8 cellular contexts compared by ENCODE assay signal in genomic region chr3:197298858-197299854, GRCh38. TPM values are rescaled to one million over a fixed set of nuclear protein-coding genes. Genes with fewer than 3 reads are reported as not detected.
DNase-seq lines count a peak whose midpoint lies in the region; ATAC-seq, FAIRE-seq and TF ChIP-seq lines count a peak whose summit lies in the region.

No MANE protein-coding gene starts in this region.

- peak; percentile 57 for ATAC-seq in left lobe of liver

- FAIRE-seq in D721Med (lab: Jason Lieb, UNC) = no peak

- no peak for TF ChIP-seq CTCF in D721Med (IDR thresholded peaks at IDR 0.05; ENCODE audit: insufficient read depth, missing control alignments)

- H3K36me3 Mint-ChIP-seq in T-helper 1 cell treated with Interleukin-12 subunit alpha and Interleukin-12 subunit beta and Interleukin-4 antibody, amounts not matched to agents 30 μg/mL and 1 μg/mL, for 36 hours (ENCODE audit: low read depth) = peaks cover 10% of the 10 kb centered on the region

- DNase-seq in NCI-H2227 (lab: John Stamatoyannopoulos, UW; ENCODE audit: unreplicated experiment) (peak; percentile 46), NCI-H2227 treated with DMSO at 0.1 percent for 48 hours (lab: John Stamatoyannopoulos, UW) (no peak), HuH-7.5 (ENCODE audit: low spot score) (peak; percentile 49), cerebellum (ENCODE audit: low spot score) (peak; percentile 53), left lobe of liver (ENCODE audit: low spot score) (peak; percentile 75), D721Med (ENCODE audit: insufficient read length, low spot score) (no peak)
- DNase-seq in stimulated activated CD8-positive, alpha-beta memory T cell treated with anti-CD3 and anti-CD28 coated beads, Interleukin-4, amount 100 ng/mL, for 24 hours (ENCODE audit: low read depth) = peak; percentile 8

- H3K27ac Mint-ChIP-seq in T-helper 1 cell treated with Interleukin-12 subunit alpha and Interleukin-12 subunit beta and Interleukin-4 antibody, amounts not matched to agents 30 μg/mL and 1 μg/mL, for 36 hours = peak overlapping the region; percentile 97

- peaks cover 36% of the 10 kb centered on the region for H3K27me3 Mint-ChIP-seq in T-helper 1 cell treated with Interleukin-12 subunit alpha and Interleukin-12 subunit beta and Interleukin-4 antibody, amounts not matched to agents 30 μg/mL and 1 μg/mL, for 36 hours (ENCODE audit: low read depth)

- peak overlapping the region; percentile 94 for H3K4me3 Mint-ChIP-seq in T-helper 1 cell treated with Interleukin-12 subunit alpha and Interleukin-12 subunit beta and Interleukin-4 antibody, amounts not matched to agents 30 μg/mL and 1 μg/mL, for 36 hours

- no peaks in the 10 kb centered on the region for H3K9me3 Mint-ChIP-seq in T-helper 1 cell treated with Interleukin-12 subunit alpha and Interleukin-12 subunit beta and Interleukin-4 antibody, amounts not matched to agents 30 μg/mL and 1 μg/mL, for 36 hours

- H3K4me1 Mint-ChIP-seq in T-helper 1 cell treated with Interleukin-12 subunit alpha and Interleukin-12 subunit beta and Interleukin-4 antibody, amounts not matched to agents 30 μg/mL and 1 μg/mL, for 36 hours (ENCODE audit: low read depth) = peaks cover 22% of the 10 kb centered on the region

RNA-seq across cellular contexts. Expression of gene DLG1, which starts 0.7 kb away (rescaled TPM):
- total RNA-seq in cerebellum = 69.2 TPM
- 49.0 TPM for total RNA-seq in left lobe of liver

Comparison
In these comparisons a context has a peak if more than half of its experiments do, and no peak if none do; other contexts are left out.
1. DNase-seq: peak in NCI-H2227 (single experiment), HuH-7.5 (single experiment), cerebellum (single experiment), left lobe of liver (single experiment) and stimulated activated CD8-positive, alpha-beta memory T cell treated with anti-CD3 and anti-CD28 coated beads, Interleukin-4, amount 100 ng/mL, for 24 hours (single experiment); none in NCI-H2227 treated with DMSO at 0.1 percent for 48 hours (single experiment) and D721Med (single experiment).